In genomic region chr21:16605588-16605987, GRCh38 we compare ENCODE assay signal across 20 cellular contexts.
DNase-seq lines count a peak whose midpoint lies in the region; ATAC-seq, FAIRE-seq and TF ChIP-seq lines count a peak whose summit lies in the region.
"Had no signal": no experiment of that assay in that cellular context is flagged by ENCODE, and none has a peak within 500 bp of the region (broad histone marks: within the 10 kb centered on the region; RNA-seq: fewer than 3 reads in every experiment).

No MANE protein-coding gene starts in this region.

- no peak overlapping the region for H3K18ac ChIP-seq in mesendoderm (ENCODE audit: low read length)

- TF ChIP-seq POLR2A in right lobe of liver (IDR thresholded peaks at IDR 0.05): no peak
- TF ChIP-seq POLR2A in HepG2 (IDR thresholded peaks at IDR 0.05; ENCODE audit: insufficient read depth in 1 of 2, low read depth in 2 of 2, low read length in 2 of 2): no peak

- H3K27ac ChIP-seq in right lobe of liver (no peak overlapping the region), HepG2 (ENCODE audit: extremely low read length, insufficient read depth, low read length) (no peak overlapping the region), mesendoderm (ENCODE audit: low read depth, low read length) (no peak overlapping the region)
- H3K27ac ChIP-seq: breast epithelium, foreskin keratinocyte, left lung, stomach had no signal

- no peak overlapping the region for H4K5ac ChIP-seq in mesendoderm (ENCODE audit: low read length)

- TF ChIP-seq RAD21 in HepG2 (CRISPR knock-in tag; IDR thresholded peaks at IDR 0.05): no peak

- H2AK5ac ChIP-seq in mesendoderm (ENCODE audit: low read length): no peak overlapping the region

- no peaks in the 10 kb centered on the region for H3K36me3 ChIP-seq in right lobe of liver
- no peaks in the 10 kb centered on the region for H3K36me3 ChIP-seq in HepG2 (replicated peaks in 1 of 2; ENCODE audit: control insufficient read depth in 1 of 2, insufficient read depth in 2 of 2, low read length in 2 of 2)
- no peaks in the 10 kb centered on the region for H3K36me3 ChIP-seq in endocrine pancreas (ENCODE audit: control insufficient read depth, insufficient read depth, low read length)
- no peaks in the 10 kb centered on the region for H3K36me3 ChIP-seq in mesendoderm (ENCODE audit: control insufficient read depth, insufficient read depth, low read length)
- H3K36me3 ChIP-seq: breast epithelium, left lung, stomach had no signal

- H2BK5ac ChIP-seq in mesendoderm (ENCODE audit: low read length): no peak overlapping the region

- in situ Hi-C loops in HepG2 (cut with HindIII; ENCODE audit: extremely low pct_ligation_motif_present, low pct_unique_long_range_greater_than_20kb): no loop called here

- 45% methylated on average over 5 of the region's 5 CpGs for WGBS in right lobe of liver (ENCODE audit: insufficient coverage, low coverage, low lambda C conversion rate, missing lambda C conversion rate)
- WGBS in HepG2 (ENCODE audit: low lambda C conversion rate): 5% methylated on average over 5 of the region's 5 CpGs
- no CpG with 5 or more reads among the region's 5 CpGs for WGBS in mesendoderm (ENCODE audit: extremely low coverage, insufficient coverage, low lambda C conversion rate)

- H2BK15ac ChIP-seq in mesendoderm (replicated peaks; ENCODE audit: low read depth): no peak overlapping the region

- H3K9ac ChIP-seq in HepG2 (ENCODE audit: insufficient read depth, low read depth, low read length): no peak overlapping the region
- H3K9ac ChIP-seq in endocrine pancreas (ENCODE audit: control insufficient read depth, insufficient read depth, low read length): no peak overlapping the region
- H3K9ac ChIP-seq in mesendoderm (ENCODE audit: low read length): no peak overlapping the region

- no peaks in the 10 kb centered on the region for H3K9me3 ChIP-seq in right lobe of liver
- H3K9me3 ChIP-seq in HepG2 (ENCODE audit: low read length): no peaks in the 10 kb centered on the region
- no peaks in the 10 kb centered on the region for H3K9me3 ChIP-seq in endocrine pancreas (ENCODE audit: control insufficient read depth, low read length)
- H3K9me3 ChIP-seq: breast epithelium, left lung, stomach had no signal

- BruUV-seq in HepG2 (replicated peaks; lab: Mats Ljungman, UMichigan): no TSS peak

- H3K27ac Mint-ChIP-seq in naive thymus-derived CD8-positive, alpha-beta T cell: no peak overlapping the region
- H3K27ac Mint-ChIP-seq: activated CD4-positive, alpha-beta T cell treated with anti-CD3 and anti-CD28 coated beads for 36 hours; activated naive CD4-positive, alpha-beta T cell treated with anti-CD3 and anti-CD28 coated beads, Interleukin-2, amount 10 ng/mL, durations not matched to agents 7 days and 5 days had no signal

- intact Hi-C loops in right lobe of liver (cut with DNase I): no loop called here
- intact Hi-C loops in HepG2 (cut with micrococcal nuclease; ENCODE audit: unreplicated experiment): no loop called here

- H3K4me3 Mint-ChIP-seq in naive thymus-derived CD8-positive, alpha-beta T cell: no peak overlapping the region
- H3K4me3 Mint-ChIP-seq: activated CD4-positive, alpha-beta T cell treated with anti-CD3 and anti-CD28 coated beads for 36 hours; activated naive CD4-positive, alpha-beta T cell treated with anti-CD3 and anti-CD28 coated beads, Interleukin-2, amount 10 ng/mL, durations not matched to agents 7 days and 5 days had no signal

- H3K4me3 ChIP-seq in right lobe of liver: no peak overlapping the region
- H3K4me3 ChIP-seq in HepG2 (replicated peaks in 1 of 3; ENCODE audit: insufficient read depth in 1 of 3, low read depth in 2 of 3, low read length in 3 of 3): no peak overlapping the region
- H3K4me3 ChIP-seq in endocrine pancreas (ENCODE audit: control insufficient read depth, insufficient read depth, low read length): peak overlapping the region; percentile 76
- no peak overlapping the region for H3K4me3 ChIP-seq in mesendoderm (ENCODE audit: low read length)
- H3K4me3 ChIP-seq: breast epithelium, GM12878, left lung, stomach had no signal

- DNase-seq in right lobe of liver (no peak), HepG2 (ENCODE audit: low spot score) (no peak), mesendoderm (peak; percentile 54), HTR-8/SVneo (ENCODE audit: insufficient read length, low spot score) (no peak), NCI-H1436 treated with DMSO at 0.1 percent for 48 hours (lab: John Stamatoyannopoulos, UW) (no peak), NCI-H748 (lab: John Stamatoyannopoulos, UW; ENCODE audit: unreplicated experiment) (no peak)
- no peak for DNase-seq in naive thymus-derived CD8-positive, alpha-beta T cell
- DNase-seq: ACHN; activated CD4-positive, alpha-beta T cell treated with anti-CD3 and anti-CD28 coated beads for 36 hours; activated naive CD4-positive, alpha-beta T cell treated with anti-CD3 and anti-CD28 coated beads, Interleukin-2, amount 10 ng/mL, durations not matched to agents 7 days and 5 days; effector CD4-positive, alpha-beta T cell; foreskin keratinocyte; KG1; left lung; SIG-M5; stomach had no signal

- POLR2A ChIA-PET in HepG2 (lab: Yijun Ruan, JAX): no interaction called here
- POLR2A ChIA-PET in naive thymus-derived CD8-positive, alpha-beta T cell (lab: Charles Lee): no interaction called here

- no peak overlapping the region for H3K23ac ChIP-seq in mesendoderm (ENCODE audit: low read length)

- no peak overlapping the region for H4K8ac ChIP-seq in mesendoderm (ENCODE audit: low read depth, low read length)

- H3K27me3 Mint-ChIP-seq in naive thymus-derived CD8-positive, alpha-beta T cell: no peaks in the 10 kb centered on the region
- H3K27me3 Mint-ChIP-seq: activated CD4-positive, alpha-beta T cell treated with anti-CD3 and anti-CD28 coated beads for 36 hours; activated naive CD4-positive, alpha-beta T cell treated with anti-CD3 and anti-CD28 coated beads, Interleukin-2, amount 10 ng/mL, durations not matched to agents 7 days and 5 days had no signal

- H3K4me2 ChIP-seq in HepG2 (ENCODE audit: low read depth, low read length) (no peak overlapping the region), mesendoderm (ENCODE audit: low read length) (no peak overlapping the region)

- no peaks in the 10 kb centered on the region for H3K36me3 Mint-ChIP-seq in naive thymus-derived CD8-positive, alpha-beta T cell
- H3K36me3 Mint-ChIP-seq: activated naive CD4-positive, alpha-beta T cell treated with anti-CD3 and anti-CD28 coated beads, Interleukin-2, amount 10 ng/mL, durations not matched to agents 7 days and 5 days had no signal

- H3K27me3 ChIP-seq in right lobe of liver (no peaks in the 10 kb centered on the region), HepG2 (ENCODE audit: control insufficient read depth in 1 of 2, insufficient read depth in 2 of 2, low read length in 2 of 2) (no peaks in the 10 kb centered on the region), endocrine pancreas (ENCODE audit: control insufficient read depth, insufficient read depth, low read length) (no peaks in the 10 kb centered on the region), mesendoderm (ENCODE audit: insufficient read depth, low read length, poor library complexity) (no peaks in the 10 kb centered on the region)
- H3K27me3 ChIP-seq: breast epithelium, foreskin keratinocyte, left lung, stomach had no signal

- H3K79me2 ChIP-seq in HepG2 (ENCODE audit: insufficient read depth, low read length) (no peaks in the 10 kb centered on the region), mesendoderm (ENCODE audit: control insufficient read depth, insufficient read depth, low read length) (no peaks in the 10 kb centered on the region)

- no peak overlapping the region for H3K56ac ChIP-seq in mesendoderm (ENCODE audit: low read length)

- TF ChIP-seq EP300 in HepG2 (IDR thresholded peaks at IDR 0.05; ENCODE audit: low read depth in 2 of 2, low read length in 2 of 2) (no peak), HepG2 (CRISPR knock-in tag; IDR thresholded peaks at IDR 0.05; ENCODE audit: borderline replicate concordance) (no peak)

- no peaks in the 10 kb centered on the region for H4K20me1 ChIP-seq in HepG2 (ENCODE audit: insufficient read depth, low read length)

- H3K79me1 ChIP-seq in mesendoderm (ENCODE audit: low read length): no peaks in the 10 kb centered on the region

- FAIRE-seq in HepG2 (lab: Jason Lieb, UNC) (no peak), HTR-8/SVneo (lab: Jason Lieb, UNC) (no peak)
- FAIRE-seq: GM12878, urothelium cell line had no signal

- no peak overlapping the region for H2AFZ ChIP-seq in HepG2 (ENCODE audit: low read length)

- H3K4me1 Mint-ChIP-seq in naive thymus-derived CD8-positive, alpha-beta T cell: no peaks in the 10 kb centered on the region
- H3K4me1 Mint-ChIP-seq: activated CD4-positive, alpha-beta T cell treated with anti-CD3 and anti-CD28 coated beads for 36 hours; activated naive CD4-positive, alpha-beta T cell treated with anti-CD3 and anti-CD28 coated beads, Interleukin-2, amount 10 ng/mL, durations not matched to agents 7 days and 5 days had no signal

- no peak overlapping the region for H2BK120ac ChIP-seq in mesendoderm (ENCODE audit: low read depth, low read length)

- no peak overlapping the region for H3K4ac ChIP-seq in mesendoderm (ENCODE audit: low read depth, low read length)

- peaks cover 0 to 7% (median 0%) of the 10 kb centered on the region in 9 donors for H3K9me3 Mint-ChIP-seq in naive thymus-derived CD8-positive, alpha-beta T cell

- CTCF ChIA-PET in HepG2 (lab: Yijun Ruan, JAX; ENCODE audit: low intra/inter-chr PET ratio, low total read pairs): no interaction called here

- no peaks in the 10 kb centered on the region for H3K4me1 ChIP-seq in right lobe of liver
- H3K4me1 ChIP-seq in HepG2 (ENCODE audit: insufficient read depth, low read length): no peaks in the 10 kb centered on the region
- H3K4me1 ChIP-seq in endocrine pancreas (ENCODE audit: control insufficient read depth, insufficient read depth, low read length): no peaks in the 10 kb centered on the region
- peaks cover 4% of the 10 kb centered on the region for H3K4me1 ChIP-seq in mesendoderm (ENCODE audit: control insufficient read depth, low read depth, low read length)
- H3K4me1 ChIP-seq: breast epithelium, foreskin keratinocyte, left lung, stomach had no signal

- ATAC-seq in right lobe of liver: peak; percentile 38 to 67 (median 61)
- no peak for ATAC-seq in HepG2
- no peak for ATAC-seq in naive thymus-derived CD8-positive, alpha-beta T cell
- ATAC-seq: activated CD4-positive, alpha-beta T cell treated with anti-CD3 and anti-CD28 coated beads for 36 hours; foreskin keratinocyte; GM12878; left lung had no signal

- TF ChIP-seq CTCF in right lobe of liver (IDR thresholded peaks at IDR 0.05) (no peak), HepG2 (CRISPR knock-in tag; IDR thresholded peaks at IDR 0.05) (no peak)

TF ChIP-seq in HepG2, 621 proteins besides CTCF, POLR2A, EP300 and RAD21 (continues in another document):
- TF ChIP-seq EED (CRISPR knock-in tag; IDR thresholded peaks at IDR 0.05) (no peak), ZNF263 (CRISPR knock-in tag; IDR thresholded peaks at IDR 0.05) (no peak), MXD3 (CRISPR knock-in tag; IDR thresholded peaks at IDR 0.05) (no peak), ZNF564 (CRISPR knock-in tag; IDR thresholded peaks at IDR 0.05) (no peak), NCOA5 (CRISPR knock-in tag; IDR thresholded peaks at IDR 0.05) (no peak), ZNF547 (CRISPR knock-in tag; IDR thresholded peaks at IDR 0.05) (no peak)

Comparison
In these comparisons a context has a peak if more than half of its experiments do, and no peak if none do; other contexts are left out.
1. ATAC-seq: peak in right lobe of liver (4 of 4); none in HepG2 (single experiment) and naive thymus-derived CD8-positive, alpha-beta T cell (0 of 2).